ENCODE assay signal across 2 cellular contexts in the genomic region with DNA sequence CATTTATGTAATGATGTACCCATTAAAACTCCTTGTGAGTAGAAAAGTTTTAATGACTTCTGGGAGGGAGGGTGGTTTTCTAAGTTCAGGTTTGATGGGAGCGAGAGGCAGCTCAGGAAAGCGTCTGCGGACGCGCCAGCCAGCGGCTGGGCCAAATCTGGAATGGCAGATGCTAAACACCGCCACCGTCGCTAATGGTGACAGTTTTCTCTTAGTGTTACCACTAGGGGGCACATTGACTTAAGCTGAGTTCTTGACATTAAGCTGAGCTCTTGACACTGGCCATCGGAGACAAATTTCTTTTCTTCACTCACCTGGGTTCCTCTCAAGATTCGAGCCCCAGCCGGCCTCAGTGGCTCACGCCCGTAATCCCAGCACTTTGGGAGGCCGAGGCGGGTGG.
TF ChIP-seq lines count a peak whose summit lies in the region.

No MANE protein-coding gene starts in this region.

TF ChIP-seq in SK-N-SH, 30 proteins besides CTCF, POLR2A, EP300 and RAD21:
- TF ChIP-seq CHD2 (IDR thresholded peaks at IDR 0.05; ENCODE audit: low read length, partially characterized antibody), result no peak
- TF ChIP-seq, protein P1, sequence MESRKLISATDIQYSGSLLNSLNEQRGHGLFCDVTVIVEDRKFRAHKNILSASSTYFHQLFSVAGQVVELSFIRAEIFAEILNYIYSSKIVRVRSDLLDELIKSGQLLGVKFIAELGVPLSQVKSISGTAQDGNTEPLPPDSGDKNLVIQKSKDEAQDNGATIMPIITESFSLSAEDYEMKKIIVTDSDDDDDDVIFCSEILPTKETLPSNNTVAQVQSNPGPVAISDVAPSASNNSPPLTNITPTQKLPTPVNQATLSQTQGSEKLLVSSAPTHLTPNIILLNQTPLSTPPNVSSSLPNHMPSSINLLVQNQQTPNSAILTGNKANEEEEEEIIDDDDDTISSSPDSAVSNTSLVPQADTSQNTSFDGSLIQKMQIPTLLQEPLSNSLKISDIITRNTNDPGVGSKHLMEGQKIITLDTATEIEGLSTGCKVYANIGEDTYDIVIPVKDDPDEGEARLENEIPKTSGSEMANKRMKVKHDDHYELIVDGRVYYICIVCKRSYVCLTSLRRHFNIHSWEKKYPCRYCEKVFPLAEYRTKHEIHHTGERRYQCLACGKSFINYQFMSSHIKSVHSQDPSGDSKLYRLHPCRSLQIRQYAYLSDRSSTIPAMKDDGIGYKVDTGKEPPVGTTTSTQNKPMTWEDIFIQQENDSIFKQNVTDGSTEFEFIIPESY (IDR thresholded peaks at IDR 0.05; ENCODE audit: borderline replicate concordance, low read depth), result peak; percentile 30; the same call in 1 of the 2 replicates
TF ChIP-seq in SK-N-SH: peak in this region for 1.

TF ChIP-seq in SK-N-SH treated with all-trans-retinoic acid at 6 μM for 48 hours, 23 proteins besides CTCF, POLR2A, EP300 and RAD21 (continued from another document):
- TF ChIP-seq PPARA (CRISPR knock-in tag; IDR thresholded peaks at IDR 0.05; ENCODE audit: borderline replicate concordance) (no peak), ISL1 (CRISPR knock-in tag; IDR thresholded peaks at IDR 0.05) (no peak), ZFP30 (CRISPR knock-in tag; IDR thresholded peaks at IDR 0.05) (no peak), CSDC2 (CRISPR knock-in tag; IDR thresholded peaks at IDR 0.05) (no peak), TCF4 (CRISPR knock-in tag; IDR thresholded peaks at IDR 0.05; ENCODE audit: borderline replicate concordance) (no peak), ARNTL (CRISPR knock-in tag; IDR thresholded peaks at IDR 0.05; ENCODE audit: borderline replicate concordance, low read depth) (no peak), GLIS3 (CRISPR knock-in tag; IDR thresholded peaks at IDR 0.05) (no peak), OSR1 (CRISPR knock-in tag; IDR thresholded peaks at IDR 0.05) (no peak), ZC3H10 (CRISPR knock-in tag; IDR thresholded peaks at IDR 0.05) (no peak), RARB (CRISPR knock-in tag; IDR thresholded peaks at IDR 0.05) (no peak), SNAI2 (CRISPR knock-in tag; IDR thresholded peaks at IDR 0.05) (no peak), ZFP3 (CRISPR knock-in tag; IDR thresholded peaks at IDR 0.05) (no peak)
- TF ChIP-seq, protein P2, sequence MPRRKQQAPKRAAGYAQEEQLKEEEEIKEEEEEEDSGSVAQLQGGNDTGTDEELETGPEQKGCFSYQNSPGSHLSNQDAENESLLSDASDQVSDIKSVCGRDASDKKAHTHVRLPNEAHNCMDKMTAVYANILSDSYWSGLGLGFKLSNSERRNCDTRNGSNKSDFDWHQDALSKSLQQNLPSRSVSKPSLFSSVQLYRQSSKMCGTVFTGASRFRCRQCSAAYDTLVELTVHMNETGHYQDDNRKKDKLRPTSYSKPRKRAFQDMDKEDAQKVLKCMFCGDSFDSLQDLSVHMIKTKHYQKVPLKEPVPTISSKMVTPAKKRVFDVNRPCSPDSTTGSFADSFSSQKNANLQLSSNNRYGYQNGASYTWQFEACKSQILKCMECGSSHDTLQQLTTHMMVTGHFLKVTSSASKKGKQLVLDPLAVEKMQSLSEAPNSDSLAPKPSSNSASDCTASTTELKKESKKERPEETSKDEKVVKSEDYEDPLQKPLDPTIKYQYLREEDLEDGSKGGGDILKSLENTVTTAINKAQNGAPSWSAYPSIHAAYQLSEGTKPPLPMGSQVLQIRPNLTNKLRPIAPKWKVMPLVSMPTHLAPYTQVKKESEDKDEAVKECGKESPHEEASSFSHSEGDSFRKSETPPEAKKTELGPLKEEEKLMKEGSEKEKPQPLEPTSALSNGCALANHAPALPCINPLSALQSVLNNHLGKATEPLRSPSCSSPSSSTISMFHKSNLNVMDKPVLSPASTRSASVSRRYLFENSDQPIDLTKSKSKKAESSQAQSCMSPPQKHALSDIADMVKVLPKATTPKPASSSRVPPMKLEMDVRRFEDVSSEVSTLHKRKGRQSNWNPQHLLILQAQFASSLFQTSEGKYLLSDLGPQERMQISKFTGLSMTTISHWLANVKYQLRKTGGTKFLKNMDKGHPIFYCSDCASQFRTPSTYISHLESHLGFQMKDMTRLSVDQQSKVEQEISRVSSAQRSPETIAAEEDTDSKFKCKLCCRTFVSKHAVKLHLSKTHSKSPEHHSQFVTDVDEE (CRISPR knock-in tag; IDR thresholded peaks at IDR 0.05), result no peak
- TF ChIP-seq, protein P3, sequence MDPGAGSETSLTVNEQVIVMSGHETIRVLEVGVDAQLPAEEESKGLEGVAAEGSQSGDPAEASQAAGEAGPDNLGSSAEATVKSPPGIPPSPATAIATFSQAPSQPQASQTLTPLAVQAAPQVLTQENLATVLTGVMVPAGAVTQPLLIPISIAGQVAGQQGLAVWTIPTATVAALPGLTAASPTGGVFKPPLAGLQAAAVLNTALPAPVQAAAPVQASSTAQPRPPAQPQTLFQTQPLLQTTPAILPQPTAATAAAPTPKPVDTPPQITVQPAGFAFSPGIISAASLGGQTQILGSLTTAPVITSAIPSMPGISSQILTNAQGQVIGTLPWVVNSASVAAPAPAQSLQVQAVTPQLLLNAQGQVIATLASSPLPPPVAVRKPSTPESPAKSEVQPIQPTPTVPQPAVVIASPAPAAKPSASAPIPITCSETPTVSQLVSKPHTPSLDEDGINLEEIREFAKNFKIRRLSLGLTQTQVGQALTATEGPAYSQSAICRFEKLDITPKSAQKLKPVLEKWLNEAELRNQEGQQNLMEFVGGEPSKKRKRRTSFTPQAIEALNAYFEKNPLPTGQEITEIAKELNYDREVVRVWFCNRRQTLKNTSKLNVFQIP (CRISPR knock-in tag; IDR thresholded peaks at IDR 0.05; ENCODE audit: borderline replicate concordance, low read depth), result no peak
- TF ChIP-seq, protein P4, sequence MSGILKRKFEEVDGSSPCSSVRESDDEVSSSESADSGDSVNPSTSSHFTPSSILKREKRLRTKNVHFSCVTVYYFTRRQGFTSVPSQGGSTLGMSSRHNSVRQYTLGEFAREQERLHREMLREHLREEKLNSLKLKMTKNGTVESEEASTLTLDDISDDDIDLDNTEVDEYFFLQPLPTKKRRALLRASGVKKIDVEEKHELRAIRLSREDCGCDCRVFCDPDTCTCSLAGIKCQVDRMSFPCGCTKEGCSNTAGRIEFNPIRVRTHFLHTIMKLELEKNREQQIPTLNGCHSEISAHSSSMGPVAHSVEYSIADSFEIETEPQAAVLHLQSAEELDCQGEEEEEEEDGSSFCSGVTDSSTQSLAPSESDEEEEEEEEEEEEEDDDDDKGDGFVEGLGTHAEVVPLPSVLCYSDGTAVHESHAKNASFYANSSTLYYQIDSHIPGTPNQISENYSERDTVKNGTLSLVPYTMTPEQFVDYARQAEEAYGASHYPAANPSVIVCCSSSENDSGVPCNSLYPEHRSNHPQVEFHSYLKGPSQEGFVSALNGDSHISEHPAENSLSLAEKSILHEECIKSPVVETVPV (CRISPR knock-in tag; IDR thresholded peaks at IDR 0.05), result no peak
- TF ChIP-seq, protein P5, sequence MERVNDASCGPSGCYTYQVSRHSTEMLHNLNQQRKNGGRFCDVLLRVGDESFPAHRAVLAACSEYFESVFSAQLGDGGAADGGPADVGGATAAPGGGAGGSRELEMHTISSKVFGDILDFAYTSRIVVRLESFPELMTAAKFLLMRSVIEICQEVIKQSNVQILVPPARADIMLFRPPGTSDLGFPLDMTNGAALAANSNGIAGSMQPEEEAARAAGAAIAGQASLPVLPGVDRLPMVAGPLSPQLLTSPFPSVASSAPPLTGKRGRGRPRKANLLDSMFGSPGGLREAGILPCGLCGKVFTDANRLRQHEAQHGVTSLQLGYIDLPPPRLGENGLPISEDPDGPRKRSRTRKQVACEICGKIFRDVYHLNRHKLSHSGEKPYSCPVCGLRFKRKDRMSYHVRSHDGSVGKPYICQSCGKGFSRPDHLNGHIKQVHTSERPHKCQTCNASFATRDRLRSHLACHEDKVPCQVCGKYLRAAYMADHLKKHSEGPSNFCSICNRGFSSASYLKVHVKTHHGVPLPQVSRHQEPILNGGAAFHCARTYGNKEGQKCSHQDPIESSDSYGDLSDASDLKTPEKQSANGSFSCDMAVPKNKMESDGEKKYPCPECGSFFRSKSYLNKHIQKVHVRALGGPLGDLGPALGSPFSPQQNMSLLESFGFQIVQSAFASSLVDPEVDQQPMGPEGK (CRISPR knock-in tag; IDR thresholded peaks at IDR 0.05; ENCODE audit: borderline replicate concordance), result no peak
